In the genomic region with DNA sequence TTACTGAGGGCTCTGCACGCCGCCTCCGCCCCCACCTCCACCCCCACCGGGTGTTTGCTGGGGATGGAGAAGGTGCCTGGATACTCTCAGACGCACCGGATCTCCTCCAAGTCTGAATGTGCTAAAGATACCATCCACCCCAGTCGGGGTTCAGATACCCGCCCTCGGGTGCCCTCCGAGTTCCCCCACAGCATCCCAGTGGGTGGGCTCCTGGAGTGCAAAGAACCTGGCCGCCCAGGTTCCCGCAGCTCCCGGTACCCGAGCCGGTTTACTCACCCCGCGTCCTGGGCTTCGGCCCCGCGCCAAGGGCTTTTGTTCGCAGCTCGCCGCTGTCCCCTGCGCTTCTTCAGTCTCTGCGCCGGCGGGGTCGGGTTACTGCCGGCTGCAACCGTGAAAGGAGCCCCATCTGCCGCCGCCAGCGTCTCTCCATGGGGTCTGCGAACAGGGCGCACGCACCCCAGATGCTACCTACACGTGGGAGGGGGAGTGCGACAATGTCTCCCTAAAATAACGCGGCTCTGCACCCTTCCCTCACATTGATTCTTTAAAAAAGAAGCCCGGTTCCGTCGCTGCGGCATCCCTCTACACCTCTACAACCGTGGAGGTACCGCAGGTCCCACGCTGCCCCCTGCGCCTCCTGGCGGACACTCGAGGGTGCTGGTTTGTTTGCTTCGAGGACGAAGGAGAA, we compare ENCODE assay signal across 8 cellular contexts. TPM values are rescaled to one million over a fixed set of nuclear protein-coding genes. Genes with fewer than 3 reads are reported as not detected.
DNase-seq lines count a peak whose midpoint lies in the region; ATAC-seq and TF ChIP-seq lines count a peak whose summit lies in the region.

TSS of gene CCDC177 (minus strand) at position 606 of the 688 bp plus-strand sequence. CDS start 1,249 bp downstream, outside the sequence.

- peak within 1 kb of the TSS; percentile 46 for H3K4me3 Mint-ChIP-seq in activated CD8-positive, alpha-beta memory T cell treated with anti-CD3 and anti-CD28 coated beads, Interleukin-2, amount 10 ng/mL, durations not matched to agents 7 days and 5 days
- H3K4me3 Mint-ChIP-seq in endodermal cell, result peak within 1 kb of the TSS; percentile 60

- 0 to 1% methylated on average over 12 to 47 of the region's 52 CpGs for WGBS in endodermal cell (ENCODE audit: insufficient coverage in 1 of 2, insufficient read length in 1 of 2), 2 experiments

- peak; percentile 99 for TF ChIP-seq CTCF in endodermal cell (conservative IDR thresholded peaks at IDR 0.05)

- no peak within 1 kb of the TSS for H3K27ac Mint-ChIP-seq in activated CD8-positive, alpha-beta memory T cell treated with anti-CD3 and anti-CD28 coated beads, Interleukin-2, amount 10 ng/mL, durations not matched to agents 7 days and 5 days
- no peak within 1 kb of the TSS for H3K27ac Mint-ChIP-seq in endodermal cell

- CTCF ChIA-PET in activated CD8-positive, alpha-beta memory T cell treated with anti-CD3 and anti-CD28 coated beads, Interleukin-2, amount 10 ng/mL, durations not matched to agents 7 days and 5 days (lab: Charles Lee), result interaction anchor here (0.8 to 2.8 kb wide), 20 partner anchors 8 to 454 kb away, joined by 3 to 13 read pairs (median 4); no protein-coding TSS in a partner anchor

- H3K36me3 Mint-ChIP-seq in activated CD8-positive, alpha-beta memory T cell treated with anti-CD3 and anti-CD28 coated beads, Interleukin-2, amount 10 ng/mL, durations not matched to agents 7 days and 5 days, result no peaks in the 10 kb centered on the region
- H3K36me3 Mint-ChIP-seq in endodermal cell (ENCODE audit: low read depth), result peaks cover 27% of the 10 kb centered on the region

- peaks cover 85% of the 10 kb centered on the region for H3K27me3 Mint-ChIP-seq in activated CD8-positive, alpha-beta memory T cell treated with anti-CD3 and anti-CD28 coated beads, Interleukin-2, amount 10 ng/mL, durations not matched to agents 7 days and 5 days
- peaks cover 55% of the 10 kb centered on the region for H3K27me3 Mint-ChIP-seq in endodermal cell (ENCODE audit: insufficient read depth)

- H3K36me3 ChIP-seq in H7 (replicated peaks; ENCODE audit: control insufficient read depth, insufficient read depth, low read length) (no peaks in the 10 kb centered on the region), endodermal cell (ENCODE audit: control insufficient read depth, insufficient read depth, low read length) (peaks cover 25% of the 10 kb centered on the region)

- H3K4me3 ChIP-seq in H7 (ENCODE audit: insufficient read depth, low read depth, low read length) (peak within 1 kb of the TSS; percentile 42), endodermal cell (ENCODE audit: low read length) (peak within 1 kb of the TSS; percentile 81)

- peaks cover 49% of the 10 kb centered on the region for H3K27me3 ChIP-seq in H7 (ENCODE audit: control insufficient read depth, insufficient read depth, low read length)
- H3K27me3 ChIP-seq in endodermal cell (ENCODE audit: control insufficient read depth, insufficient read depth, low read length, poor library complexity, severe bottlenecking), result peaks cover 22% of the 10 kb centered on the region

- no peaks in the 10 kb centered on the region for H3K9me3 Mint-ChIP-seq in activated CD8-positive, alpha-beta memory T cell treated with anti-CD3 and anti-CD28 coated beads, Interleukin-2, amount 10 ng/mL, durations not matched to agents 7 days and 5 days (ENCODE audit: low read depth)
- peaks cover 31% of the 10 kb centered on the region for H3K9me3 Mint-ChIP-seq in endodermal cell

- peak; percentile 65 for DNase-seq in AG08395 (ENCODE audit: low spot score)
- peak; percentile 91 for DNase-seq in H7
- peak; percentile 90 to 92 for DNase-seq in NCI-H524 (lab: John Stamatoyannopoulos, UW)
- peak; percentile 79 for DNase-seq in activated CD8-positive, alpha-beta memory T cell treated with anti-CD3 and anti-CD28 coated beads, Interleukin-2, amount 10 ng/mL, durations not matched to agents 7 days and 5 days
- DNase-seq in endodermal cell, result peak; percentile 90
- peak; percentile 48 for DNase-seq in mucosa of gallbladder (ENCODE audit: low spot score)
- peak; percentile 89 for DNase-seq in stimulated activated CD8-positive, alpha-beta memory T cell treated with anti-CD3 and anti-CD28 coated beads, Interleukin-4, amount 100 ng/mL, for 48 hours

- ATAC-seq in activated CD8-positive, alpha-beta memory T cell treated with anti-CD3 and anti-CD28 coated beads, Interleukin-2, amount 10 ng/mL, durations not matched to agents 7 days and 5 days, result peak; percentile 76
- no peak for ATAC-seq in GM18517 (IDR thresholded peaks at IDR 0.05; ENCODE audit: unreplicated experiment)

- H3K27ac ChIP-seq in endodermal cell (ENCODE audit: low read depth, low read length), result peak within 1 kb of the TSS; percentile 75

- H3K4me1 Mint-ChIP-seq in activated CD8-positive, alpha-beta memory T cell treated with anti-CD3 and anti-CD28 coated beads, Interleukin-2, amount 10 ng/mL, durations not matched to agents 7 days and 5 days, result peaks cover 13% of the 10 kb centered on the region
- peaks cover 9% of the 10 kb centered on the region for H3K4me1 Mint-ChIP-seq in endodermal cell

- peaks cover 16% of the 10 kb centered on the region for H3K9me3 ChIP-seq in endodermal cell (ENCODE audit: control insufficient read depth, low read length)

- peaks cover 10% of the 10 kb centered on the region for H3K4me1 ChIP-seq in endodermal cell (ENCODE audit: control insufficient read depth, insufficient read depth, low read length)

- H3K9ac ChIP-seq in endodermal cell (ENCODE audit: extremely low read depth, low read length, poor library complexity, severe bottlenecking), result peak within 1 kb of the TSS; percentile 66

RNA-seq across cellular contexts. Expression of gene CCDC177, which starts in this region (rescaled TPM):
- total RNA-seq in H7 (2014; rRNA removed; shearing (Covaris generic)), result 0.04 and 0.17 TPM in 2 replicates
- not detected for total RNA-seq in activated CD8-positive, alpha-beta memory T cell treated with anti-CD3 and anti-CD28 coated beads, Interleukin-2, amount 10 ng/mL, durations not matched to agents 7 days and 5 days
- total RNA-seq in endodermal cell (1 to 10 TPM; 4.0 to 5.8 TPM), mucosa of gallbladder (not detected)
- 3.3 TPM for polyA plus RNA-seq in endodermal cell (2013, experiment 1 of 2)
- 3.1 TPM for polyA plus RNA-seq in endodermal cell (2013, experiment 2 of 2)

Comparison
In these comparisons a context has a peak if more than half of its experiments do, and no peak if none do; other contexts are left out.
1. Peak in DNase-seq and H3K4me3 ChIP-seq in H7; RNA of the gene not detected or under 1 TPM.
2. Peak in DNase-seq and ATAC-seq in activated CD8-positive, alpha-beta memory T cell treated with anti-CD3 and anti-CD28 coated beads, Interleukin-2, amount 10 ng/mL, durations not matched to agents 7 days and 5 days; RNA of the gene not detected or under 1 TPM.
3. Peak in DNase-seq in mucosa of gallbladder; RNA of the gene not detected or under 1 TPM.